Comparison of ENCODE assay signal across 8 cellular contexts in genomic region chrX:2588049-2588448, GRCh38.
"Had no signal": no experiment of that assay in that cellular context is flagged by ENCODE, and none has a peak within 500 bp of the region (broad histone marks: within the 10 kb centered on the region; RNA-seq: fewer than 3 reads in every experiment).

No MANE protein-coding gene starts in this region.

- ATAC-seq: GM12878 had no signal

- H3K4me3 ChIP-seq: GM12878 had no signal

- FAIRE-seq: G401.6, GM12878, GM12891, GM12892, GM18507, GM19239 had no signal

- DNase-seq: GDM1, GF-D8 had no signal
